In the genomic region with DNA sequence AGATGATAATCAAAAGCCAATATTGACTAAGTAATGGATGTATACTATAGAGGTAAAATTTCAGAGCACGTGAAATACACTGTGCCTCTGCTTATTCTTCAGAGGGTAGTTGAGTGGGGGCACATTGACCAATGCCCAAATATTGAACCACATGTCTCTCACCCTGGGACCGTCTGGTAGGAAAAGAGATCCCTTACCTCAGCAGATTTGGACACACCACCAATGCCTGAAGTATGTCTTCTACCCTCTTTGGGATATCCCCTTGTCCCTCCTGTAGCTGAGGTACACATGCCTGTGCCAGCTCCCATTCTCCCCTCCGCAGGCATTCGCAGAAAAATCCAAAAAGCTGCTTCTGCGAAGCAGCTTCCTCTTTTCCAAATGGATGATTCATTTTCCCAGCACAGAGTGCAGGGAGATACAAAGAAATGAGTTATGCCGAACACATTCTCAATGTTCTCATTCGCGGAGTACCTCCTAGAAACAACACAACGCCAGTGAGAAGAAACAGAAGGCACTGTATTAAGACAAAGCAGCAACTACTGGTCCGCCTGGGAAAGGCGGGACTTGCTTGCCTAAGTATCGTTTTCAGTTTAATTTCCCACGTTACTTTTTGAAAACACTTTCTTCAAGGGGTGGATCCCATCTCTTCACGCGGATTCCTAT, we compare ENCODE assay signal across 7 cellular contexts. TPM values are rescaled to one million over a fixed set of nuclear protein-coding genes. Genes with fewer than 3 reads are reported as not detected.
DNase-seq lines count a peak whose midpoint lies in the region; ATAC-seq and TF ChIP-seq lines count a peak whose summit lies in the region.

No MANE protein-coding gene starts in this region.

- no peaks in the 10 kb centered on the region for H3K9me3 ChIP-seq in PC-3 (ENCODE audit: low read length)
- H3K9me3 ChIP-seq in effector memory CD4-positive, alpha-beta T cell (ENCODE audit: control insufficient read depth, low read length) = no peaks in the 10 kb centered on the region

- CTCF ChIA-PET in PC-3 (lab: Charles Lee) = interaction anchor here (1.0 kb wide), 1 partner anchor 111 kb away, joined by 3 read pairs; no protein-coding TSS in a partner anchor

- TSS peak; percentile 52 for BruUV-seq in PC-3 (replicated peaks; lab: Mats Ljungman, UMichigan)

- H3K27ac ChIP-seq in GM23338 (ENCODE audit: low read depth) (peak overlapping the region; percentile 60; the same call in 1 of the 2 replicates), PC-3 (ENCODE audit: low read length) (peak overlapping the region; percentile 24)
- H3K27ac ChIP-seq in effector memory CD4-positive, alpha-beta T cell (ENCODE audit: insufficient read depth, low read length, poor library complexity, severe bottlenecking) = peak overlapping the region; percentile 72

- H3K4me1 ChIP-seq in GM23338 (ENCODE audit: insufficient read depth) (peaks cover 17% of the 10 kb centered on the region), PC-3 (ENCODE audit: insufficient read depth, low read length) (peaks cover 25% of the 10 kb centered on the region)
- peaks cover 10% of the 10 kb centered on the region for H3K4me1 ChIP-seq in effector memory CD4-positive, alpha-beta T cell (ENCODE audit: control insufficient read depth, insufficient read depth, low read length, poor library complexity, severe bottlenecking)

- H3K79me2 ChIP-seq in GM23338 (replicated peaks; ENCODE audit: insufficient read depth) (peaks cover 21% of the 10 kb centered on the region), PC-3 (ENCODE audit: low read length) (peaks cover 22% of the 10 kb centered on the region)

- no peaks in the 10 kb centered on the region for H3K9me3 Mint-ChIP-seq in GM23338
- no peaks in the 10 kb centered on the region for H3K9me3 Mint-ChIP-seq in naive thymus-derived CD8-positive, alpha-beta T cell

- H4K20me1 ChIP-seq in GM23338 (replicated peaks; ENCODE audit: insufficient read depth) (no peaks in the 10 kb centered on the region), PC-3 (ENCODE audit: low read length) (no peaks in the 10 kb centered on the region)

- peak overlapping the region; percentile 95 for H3K27ac Mint-ChIP-seq in GM23338
- peak overlapping the region; percentile 91 to 99 (median 98) for H3K27ac Mint-ChIP-seq in naive thymus-derived CD8-positive, alpha-beta T cell

- peaks cover 22% of the 10 kb centered on the region for H3K4me1 Mint-ChIP-seq in GM23338
- H3K4me1 Mint-ChIP-seq in naive thymus-derived CD8-positive, alpha-beta T cell = peaks cover 21 to 58% (median 49%) of the 10 kb centered on the region in 4 donors

- DNase-seq in GM23338 (ENCODE audit: low spot score) = peak; percentile 27
- peak; percentile 41 for DNase-seq in PC-3
- DNase-seq in effector memory CD4-positive, alpha-beta T cell = no peak
- DNase-seq in naive thymus-derived CD8-positive, alpha-beta T cell = peak in 1 of 10 donors; percentile 14
- DNase-seq in GM19240 (ENCODE audit: insufficient read length, low spot score) = no peak

- TF ChIP-seq CTCF in GM23338 (conservative IDR thresholded peaks at IDR 0.05; ENCODE audit: low read depth in 2 of 2) (no peak), PC-3 (conservative IDR thresholded peaks at IDR 0.05; ENCODE audit: low read depth, low read length) (no peak)

- H3K36me3 Mint-ChIP-seq in GM23338 (ENCODE audit: low read depth) = peaks cover 14% of the 10 kb centered on the region
- H3K36me3 Mint-ChIP-seq in naive thymus-derived CD8-positive, alpha-beta T cell = peaks cover 0 to 26% (median 11%) of the 10 kb centered on the region in 3 donors

- peak overlapping the region; percentile 79 for H3K9ac ChIP-seq in PC-3 (ENCODE audit: low read length)

- H3K4me3 Mint-ChIP-seq in GM23338 = peak overlapping the region; percentile 93
- peak overlapping the region; percentile 90 to 100 (median 98) for H3K4me3 Mint-ChIP-seq in naive thymus-derived CD8-positive, alpha-beta T cell

- intact Hi-C loops in PC-3 (cut with micrococcal nuclease) = no loop called here

- H3K27me3 ChIP-seq in GM23338 (ENCODE audit: insufficient read depth) = no peaks in the 10 kb centered on the region
- no peaks in the 10 kb centered on the region for H3K27me3 ChIP-seq in PC-3 (ENCODE audit: low read length)
- no peaks in the 10 kb centered on the region for H3K27me3 ChIP-seq in effector memory CD4-positive, alpha-beta T cell (replicated peaks; ENCODE audit: control insufficient read depth, insufficient read depth, low read length, poor library complexity, severe bottlenecking)

- ATAC-seq in GM23338 = peak; percentile 16
- ATAC-seq in PC-3 = peak; percentile 48
- ATAC-seq in naive thymus-derived CD8-positive, alpha-beta T cell = peak in 1 of 2 donors; percentile 9
- no peak for ATAC-seq in GM18502 (IDR thresholded peaks at IDR 0.05; ENCODE audit: poor library complexity, unreplicated experiment)
- ATAC-seq in GM18498 (IDR thresholded peaks at IDR 0.05; ENCODE audit: unreplicated experiment) = no peak

- H3K9me2 ChIP-seq in GM23338 (ENCODE audit: insufficient read depth) (no peaks in the 10 kb centered on the region), PC-3 (replicated peaks; ENCODE audit: low read length) (no peaks in the 10 kb centered on the region)

- H3K4me3 ChIP-seq in GM23338 (peak overlapping the region; percentile 71), PC-3 (ENCODE audit: low read length) (peak overlapping the region; percentile 82)
- peak overlapping the region; percentile 94 for H3K4me3 ChIP-seq in effector memory CD4-positive, alpha-beta T cell (ENCODE audit: insufficient read depth, low read depth, low read length, poor library complexity, severe bottlenecking)

- POLR2A ChIA-PET in PC-3 (lab: Charles Lee; ENCODE audit: unreplicated experiment) = interaction anchor here (0.6 to 0.7 kb wide), 3 partner anchors 203 to 1337 kb away, joined by 3 to 14 read pairs (median 6); a partner anchor contains a TSS
- POLR2A ChIA-PET in naive thymus-derived CD8-positive, alpha-beta T cell (lab: Charles Lee) = interaction anchor here (0.5 to 1.4 kb wide), 5 partner anchors 120 to 978 kb away, joined by 3 to 5 read pairs (median 3); a partner anchor contains a TSS

- H3K27me3 Mint-ChIP-seq in GM23338 (ENCODE audit: insufficient read depth, low read depth, poor library complexity) = peaks cover 17% of the 10 kb centered on the region
- H3K27me3 Mint-ChIP-seq in naive thymus-derived CD8-positive, alpha-beta T cell = no peaks in the 10 kb centered on the region

- H3F3A ChIP-seq in GM23338 (replicated peaks; ENCODE audit: low read depth) (no peaks in the 10 kb centered on the region), PC-3 (ENCODE audit: low read length, unreplicated experiment) (no peaks in the 10 kb centered on the region)

- H3K4me2 ChIP-seq in GM23338 = peak overlapping the region; percentile 95
- H3K4me2 ChIP-seq in PC-3 (ENCODE audit: low read length) = peak overlapping the region; percentile 89

- H2AFZ ChIP-seq in GM23338 (peak overlapping the region; percentile 28; the same call in 1 of the 2 replicates), PC-3 (ENCODE audit: low read length) (peak overlapping the region; percentile 88)

- H3K36me3 ChIP-seq in GM23338 (ENCODE audit: insufficient read depth) = peaks cover 16% of the 10 kb centered on the region; the same call in 1 of the 2 replicates
- peaks cover 4% of the 10 kb centered on the region; the same call in 1 of the 2 replicates for H3K36me3 ChIP-seq in PC-3 (ENCODE audit: low read depth, low read length)
- peaks cover 20% of the 10 kb centered on the region for H3K36me3 ChIP-seq in effector memory CD4-positive, alpha-beta T cell (ENCODE audit: control insufficient read depth, insufficient read depth, low read length)

TF ChIP-seq in GM23338, 12 proteins besides CTCF, POLR2A, EP300 and RAD21:
- TF ChIP-seq CREB1 (CRISPR knock-in tag; IDR thresholded peaks at IDR 0.05; ENCODE audit: low read depth) (no peak), STAT1 (IDR thresholded peaks at IDR 0.05; ENCODE audit: unreplicated experiment) (no peak), POLR2AphosphoS5 (IDR thresholded peaks at IDR 0.05; ENCODE audit: low read depth) (no peak)

RNA-seq across cellular contexts. Expression of a gene that starts 0.7 kb away (rescaled TPM):
- total RNA-seq in GM23338 (2014; rRNA removed; shearing (Covaris generic)) = 29.2 and 36.0 TPM in 2 replicates
- polyA plus RNA-seq in GM23338 (2016; fragmentation: Nextera tagmentation; extraction: Ambion mirVana) = 5.2 and 5.6 TPM in 2 replicates
- 20.0 and 21.1 TPM in 2 replicates for total RNA-seq in PC-3 (2014; rRNA removed)
- 10 to 100 TPM; 38.1 to 40.5 TPM for total RNA-seq in naive thymus-derived CD8-positive, alpha-beta T cell
- polyA plus RNA-seq in naive thymus-derived CD8-positive, alpha-beta T cell = 1 to 10 TPM; 2.7 to 3.7 (median 3.6) TPM

RNA-seq across cellular contexts. Expression of a gene that starts 3.9 kb away (rescaled TPM):
- total RNA-seq in GM23338 (2014; rRNA removed; shearing (Covaris generic)) = 19.7 and 29.1 TPM in 2 replicates
- polyA plus RNA-seq in GM23338 (2016; fragmentation: Nextera tagmentation; extraction: Ambion mirVana) = 6.3 and 15.7 TPM in 2 replicates
- total RNA-seq in PC-3 (2014; rRNA removed) = 8.6 and 10.8 TPM in 2 replicates
- 10 to 100 TPM; 27.6 to 30.0 TPM for total RNA-seq in naive thymus-derived CD8-positive, alpha-beta T cell
- 10 to 100 TPM; 15.1 to 26.4 (median 18.9) TPM for polyA plus RNA-seq in naive thymus-derived CD8-positive, alpha-beta T cell

Comparison
In these comparisons a context has a peak if more than half of its experiments do, and no peak if none do; other contexts are left out.
1. ATAC-seq: peak in GM23338 (single experiment) and PC-3 (single experiment); none in GM18502 (single experiment) and GM18498 (single experiment).
2. DNase-seq: peak in GM23338 (single experiment) and PC-3 (single experiment); none in effector memory CD4-positive, alpha-beta T cell (0 of 3) and GM19240 (single experiment).
3. Peak in every context shown above with its lines, with median percentiles within 50 percentile points of each other: H3K27ac ChIP-seq and H3K4me3 ChIP-seq.